In the genomic region with DNA sequence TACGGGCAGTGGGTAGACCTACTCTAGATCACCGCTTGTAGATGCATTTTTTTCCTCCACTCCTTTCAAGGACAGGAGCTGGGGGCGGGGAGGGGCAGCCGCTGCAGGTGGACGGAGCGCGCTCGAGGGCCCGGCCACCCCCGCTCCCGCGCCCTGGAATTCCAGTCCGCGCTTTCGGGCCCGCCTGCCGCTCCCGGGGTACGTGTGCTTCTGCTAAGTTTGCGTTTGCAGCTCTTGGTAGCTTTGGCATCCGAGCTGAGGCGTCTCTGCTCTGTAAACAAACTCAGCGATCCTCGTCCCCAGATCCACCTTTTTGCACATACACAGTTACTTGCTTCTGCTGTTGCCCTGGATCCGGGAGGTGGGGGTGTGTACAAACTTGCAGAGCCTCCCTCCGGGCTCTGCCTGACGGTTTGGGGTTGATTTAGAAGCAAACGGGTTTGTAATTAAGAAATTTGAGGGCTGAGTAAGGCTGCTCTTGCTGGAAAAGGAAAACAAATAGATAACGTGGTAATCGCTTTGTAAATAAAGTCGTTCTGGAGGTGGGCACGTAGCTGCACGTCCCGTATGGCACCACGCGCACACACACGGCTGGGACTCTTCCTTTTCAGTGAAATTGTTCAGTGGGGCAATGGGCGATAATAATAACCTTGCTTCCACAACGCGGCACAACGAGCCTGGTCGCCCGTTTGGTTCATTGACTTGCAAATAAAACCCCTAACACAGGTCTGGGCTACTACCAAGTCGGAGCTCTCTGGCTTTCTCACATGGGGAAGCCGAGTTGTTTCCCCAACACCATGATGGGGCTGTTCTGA, we compare ENCODE assay signal across 1 cellular context.
TF ChIP-seq lines count a peak whose summit lies in the region.

No MANE protein-coding gene starts in this region.

TF ChIP-seq in HCT116, 20 proteins besides CTCF, POLR2A, EP300 and RAD21 (continued from another document):
- TF ChIP-seq, protein P1, sequence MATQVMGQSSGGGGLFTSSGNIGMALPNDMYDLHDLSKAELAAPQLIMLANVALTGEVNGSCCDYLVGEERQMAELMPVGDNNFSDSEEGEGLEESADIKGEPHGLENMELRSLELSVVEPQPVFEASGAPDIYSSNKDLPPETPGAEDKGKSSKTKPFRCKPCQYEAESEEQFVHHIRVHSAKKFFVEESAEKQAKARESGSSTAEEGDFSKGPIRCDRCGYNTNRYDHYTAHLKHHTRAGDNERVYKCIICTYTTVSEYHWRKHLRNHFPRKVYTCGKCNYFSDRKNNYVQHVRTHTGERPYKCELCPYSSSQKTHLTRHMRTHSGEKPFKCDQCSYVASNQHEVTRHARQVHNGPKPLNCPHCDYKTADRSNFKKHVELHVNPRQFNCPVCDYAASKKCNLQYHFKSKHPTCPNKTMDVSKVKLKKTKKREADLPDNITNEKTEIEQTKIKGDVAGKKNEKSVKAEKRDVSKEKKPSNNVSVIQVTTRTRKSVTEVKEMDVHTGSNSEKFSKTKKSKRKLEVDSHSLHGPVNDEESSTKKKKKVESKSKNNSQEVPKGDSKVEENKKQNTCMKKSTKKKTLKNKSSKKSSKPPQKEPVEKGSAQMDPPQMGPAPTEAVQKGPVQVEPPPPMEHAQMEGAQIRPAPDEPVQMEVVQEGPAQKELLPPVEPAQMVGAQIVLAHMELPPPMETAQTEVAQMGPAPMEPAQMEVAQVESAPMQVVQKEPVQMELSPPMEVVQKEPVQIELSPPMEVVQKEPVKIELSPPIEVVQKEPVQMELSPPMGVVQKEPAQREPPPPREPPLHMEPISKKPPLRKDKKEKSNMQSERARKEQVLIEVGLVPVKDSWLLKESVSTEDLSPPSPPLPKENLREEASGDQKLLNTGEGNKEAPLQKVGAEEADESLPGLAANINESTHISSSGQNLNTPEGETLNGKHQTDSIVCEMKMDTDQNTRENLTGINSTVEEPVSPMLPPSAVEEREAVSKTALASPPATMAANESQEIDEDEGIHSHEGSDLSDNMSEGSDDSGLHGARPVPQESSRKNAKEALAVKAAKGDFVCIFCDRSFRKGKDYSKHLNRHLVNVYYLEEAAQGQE (IDR thresholded peaks at IDR 0.05; ENCODE audit: low read depth): no peak
- TF ChIP-seq JUND (IDR thresholded peaks at IDR 0.05): peak; percentile 59; the same call in 1 of the 2 replicates
- TF ChIP-seq, protein P2, sequence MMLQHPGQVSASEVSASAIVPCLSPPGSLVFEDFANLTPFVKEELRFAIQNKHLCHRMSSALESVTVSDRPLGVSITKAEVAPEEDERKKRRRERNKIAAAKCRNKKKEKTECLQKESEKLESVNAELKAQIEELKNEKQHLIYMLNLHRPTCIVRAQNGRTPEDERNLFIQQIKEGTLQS (IDR thresholded peaks at IDR 0.05): no peak
